ENCODE assay signal across 2 cellular contexts in genomic region chr11:74743640-74744039, GRCh38.
TF ChIP-seq lines count a peak whose summit lies in the region.

No MANE protein-coding gene starts in this region.

TF ChIP-seq in IMR-90, 13 proteins besides CTCF, POLR2A, EP300 and RAD21:
- TF ChIP-seq NFE2L2 (IDR thresholded peaks at IDR 0.05; ENCODE audit: low read depth, low read length) (no peak), MAZ (IDR thresholded peaks at IDR 0.05; ENCODE audit: borderline replicate concordance, low read depth, low read length) (no peak), SMC3 (IDR thresholded peaks at IDR 0.05; ENCODE audit: low read depth, low read length) (no peak), CHD1 (IDR thresholded peaks at IDR 0.05; ENCODE audit: low read depth, low read length) (no peak), BHLHE40 (IDR thresholded peaks at IDR 0.05; ENCODE audit: low read depth, low read length) (no peak), RFX5 (IDR thresholded peaks at IDR 0.05; ENCODE audit: low read depth, low read length) (no peak), USF2 (IDR thresholded peaks at IDR 0.05; ENCODE audit: low read depth, low read length) (no peak), CEBPB (IDR thresholded peaks at IDR 0.05; ENCODE audit: low read depth, low read length) (no peak), FOS (IDR thresholded peaks at IDR 0.05; ENCODE audit: low read depth, low read length) (no peak), RCOR1 (IDR thresholded peaks at IDR 0.05; ENCODE audit: insufficient replicate concordance, low read length) (no peak), MXI1 (IDR thresholded peaks at IDR 0.05; ENCODE audit: borderline replicate concordance, low read depth, low read length) (no peak), ELK1 (IDR thresholded peaks at IDR 0.05; ENCODE audit: borderline replicate concordance, low read depth, low read length) (no peak), MAFK (IDR thresholded peaks at IDR 0.05; ENCODE audit: low read depth, low read length) (no peak)

TF ChIP-seq in H1, 55 proteins besides CTCF, POLR2A, EP300 and RAD21:
- TF ChIP-seq USF2 (IDR thresholded peaks at IDR 0.05; ENCODE audit: low read length) (no peak), RFX5 (IDR thresholded peaks at IDR 0.05; ENCODE audit: borderline replicate concordance, low read depth, low read length) (no peak), EZH2 (IDR thresholded peaks at IDR 0.05; ENCODE audit: low read depth, low read length, severe bottlenecking) (no peak), CEBPB (IDR thresholded peaks at IDR 0.05; ENCODE audit: low read depth, low read length) (no peak)
TF ChIP-seq in H1: peak in this region for 0.
